Comparison of ENCODE assay signal across 8 cellular contexts in the genomic region with DNA sequence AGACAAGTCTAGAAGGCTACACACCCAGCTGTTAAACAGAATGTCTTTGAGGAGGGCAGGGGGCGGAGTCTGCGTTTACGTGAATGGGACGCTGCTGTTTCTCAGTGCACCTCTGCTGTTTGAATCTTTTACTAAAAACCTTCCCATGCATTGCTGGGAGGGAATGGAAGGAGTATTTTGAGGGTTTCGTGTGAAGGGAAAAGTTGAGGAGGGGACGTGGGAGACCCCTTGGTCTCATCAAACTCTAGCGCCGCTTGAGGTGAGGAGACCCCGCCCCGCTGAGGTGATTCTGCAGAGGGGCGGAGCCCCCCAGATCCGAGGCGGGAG. TPM values are rescaled to one million over a fixed set of nuclear protein-coding genes. Genes with fewer than 3 reads are reported as not detected.
DNase-seq lines count a peak whose midpoint lies in the region; ATAC-seq lines count a peak whose summit lies in the region.

No MANE protein-coding gene starts in this region.

- no peaks in the 10 kb centered on the region for H3K9me3 Mint-ChIP-seq in activated T-cell treated with anti-CD3 and anti-CD28 coated beads, Interleukin-2, amount 50 U/mL, for 4 hours
- no peaks in the 10 kb centered on the region for H3K9me3 Mint-ChIP-seq in immature natural killer cell
- no peaks in the 10 kb centered on the region for H3K9me3 Mint-ChIP-seq in stimulated activated naive CD8-positive, alpha-beta T cell treated with anti-CD3 and anti-CD28 coated beads, Interleukin-15, amount 100 ng/mL, for 72 hours

- H3K4me1 Mint-ChIP-seq in activated T-cell treated with anti-CD3 and anti-CD28 coated beads, Interleukin-2, amount 50 U/mL, for 4 hours (ENCODE audit: low read depth): peaks cover 44% of the 10 kb centered on the region
- H3K4me1 Mint-ChIP-seq in immature natural killer cell: peaks cover 61 to 73% of the 10 kb centered on the region in 2 donors
- H3K4me1 Mint-ChIP-seq in stimulated activated naive CD8-positive, alpha-beta T cell treated with anti-CD3 and anti-CD28 coated beads, Interleukin-15, amount 100 ng/mL, for 72 hours: peaks cover 29% of the 10 kb centered on the region

- H3K36me3 ChIP-seq in adipocyte (ENCODE audit: control insufficient read depth, insufficient read depth, low read length, severe bottlenecking): no peaks in the 10 kb centered on the region

- DNase-seq in activated T-cell treated with anti-CD3 and anti-CD28 coated beads, Interleukin-2, amount 50 U/mL, for 4 hours: no peak
- DNase-seq in activated T-cell treated with anti-CD3 and anti-CD28 coated beads for 4 hours: no peak
- peak; percentile 82 for DNase-seq in NCI-H2227 (lab: John Stamatoyannopoulos, UW; ENCODE audit: unreplicated experiment)
- DNase-seq in adipocyte (ENCODE audit: low read depth): no peak
- no peak for DNase-seq in immature natural killer cell
- DNase-seq in stimulated activated naive CD8-positive, alpha-beta T cell treated with anti-CD3 and anti-CD28 coated beads, Interleukin-15, amount 100 ng/mL, for 72 hours: no peak
- no peak for DNase-seq in activated effector memory CD4-positive, alpha-beta T cell treated with anti-CD3 and anti-CD28 coated beads, Interleukin-2, amount 50 U/mL, for 16 hours

- H3K4me1 ChIP-seq in adipocyte (ENCODE audit: control insufficient read depth, insufficient read depth, low read length): peaks cover 30% of the 10 kb centered on the region

- no peaks in the 10 kb centered on the region for H3K27me3 ChIP-seq in adipocyte (replicated peaks; ENCODE audit: control insufficient read depth, insufficient read depth, low read length)

- H3K9ac ChIP-seq in adipocyte (ENCODE audit: low read length): peak overlapping the region; percentile 84

- peak overlapping the region; percentile 83 to 99 (median 96) for H3K27ac Mint-ChIP-seq in immature natural killer cell
- peak overlapping the region; percentile 23 to 96 for H3K27ac Mint-ChIP-seq in stimulated activated naive CD8-positive, alpha-beta T cell treated with anti-CD3 and anti-CD28 coated beads, Interleukin-15, amount 100 ng/mL, for 72 hours

- peaks cover 3% of the 10 kb centered on the region for H3K36me3 Mint-ChIP-seq in activated T-cell treated with anti-CD3 and anti-CD28 coated beads, Interleukin-2, amount 50 U/mL, for 4 hours (ENCODE audit: insufficient read depth)
- H3K36me3 Mint-ChIP-seq in immature natural killer cell: peaks cover 0 to 3% (median 0%) of the 10 kb centered on the region in 3 donors

- no peaks in the 10 kb centered on the region for H3K9me3 ChIP-seq in adipocyte (ENCODE audit: control insufficient read depth, low read length)

- peak overlapping the region; percentile 89 for H3K4me3 Mint-ChIP-seq in activated T-cell treated with anti-CD3 and anti-CD28 coated beads, Interleukin-2, amount 50 U/mL, for 4 hours
- H3K4me3 Mint-ChIP-seq in immature natural killer cell: peak overlapping the region; percentile 94 to 100 (median 99)
- peak overlapping the region; percentile 82 to 96 for H3K4me3 Mint-ChIP-seq in stimulated activated naive CD8-positive, alpha-beta T cell treated with anti-CD3 and anti-CD28 coated beads, Interleukin-15, amount 100 ng/mL, for 72 hours

- ATAC-seq in activated T-cell treated with anti-CD3 and anti-CD28 coated beads, Interleukin-2, amount 50 U/mL, for 4 hours: peak; percentile 76
- peak; percentile 72 for ATAC-seq in HG02798 (IDR thresholded peaks at IDR 0.05; ENCODE audit: poor library complexity, unreplicated experiment)
- ATAC-seq in stimulated activated naive CD8-positive, alpha-beta T cell treated with anti-CD3 and anti-CD28 coated beads, Interleukin-15, amount 100 ng/mL, for 72 hours: peak; percentile 82

- peak overlapping the region; percentile 100 for H3K4me3 ChIP-seq in adipocyte (ENCODE audit: low read length)

- no peaks in the 10 kb centered on the region for H3K27me3 Mint-ChIP-seq in activated T-cell treated with anti-CD3 and anti-CD28 coated beads, Interleukin-2, amount 50 U/mL, for 4 hours (ENCODE audit: low read depth)
- peaks cover 5 to 19% (median 5%) of the 10 kb centered on the region in 3 donors for H3K27me3 Mint-ChIP-seq in immature natural killer cell (ENCODE audit: low read depth in 3 of 3)
- H3K27me3 Mint-ChIP-seq in stimulated activated naive CD8-positive, alpha-beta T cell treated with anti-CD3 and anti-CD28 coated beads, Interleukin-15, amount 100 ng/mL, for 72 hours: no peaks in the 10 kb centered on the region

RNA-seq across cellular contexts. Expression of gene VCL, which starts 0.5 kb away (rescaled TPM):
- 10 to 100 TPM; 12.4 to 16.3 (median 14.7) TPM for total RNA-seq in activated T-cell treated with anti-CD3 and anti-CD28 coated beads, Interleukin-2, amount 50 U/mL, for 4 hours
- polyA plus RNA-seq in immature natural killer cell: 10 to 100 TPM; 38.6 to 95.0 (median 55.9) TPM
